Comparison of ENCODE assay signal across 8 cellular contexts in the genomic region with DNA sequence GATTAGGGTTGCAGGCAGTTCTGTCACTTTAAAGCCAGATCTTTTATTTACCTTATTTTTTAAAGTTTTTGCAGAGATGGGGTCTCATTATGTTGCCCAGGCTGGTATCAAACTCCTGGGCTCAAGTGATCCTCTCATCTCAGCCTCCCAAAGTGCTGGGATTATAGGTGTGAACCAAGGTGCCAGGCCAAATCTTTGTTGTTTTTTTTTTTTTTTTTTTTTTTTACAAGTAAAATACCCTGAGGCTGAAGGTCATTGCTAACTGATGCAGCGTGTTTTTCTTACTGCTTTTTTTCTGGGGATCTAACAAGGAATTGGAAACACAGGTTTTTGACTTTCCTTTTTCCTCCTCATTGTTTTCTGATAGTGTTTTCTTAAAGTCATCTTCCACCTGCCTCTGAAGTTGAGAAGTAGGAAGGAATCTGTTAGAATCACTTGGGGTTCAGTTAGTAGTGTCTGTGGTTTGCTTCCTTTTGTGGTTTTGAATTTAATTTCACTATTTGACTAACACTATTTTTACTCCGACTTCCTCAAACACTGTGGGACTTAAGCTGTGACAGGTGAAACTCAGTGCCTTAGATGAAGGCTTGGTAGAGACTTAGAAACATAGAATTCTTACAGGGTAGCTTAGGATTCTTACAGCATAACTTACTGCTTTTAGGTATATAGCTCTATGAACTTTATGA. TPM values are rescaled to one million over a fixed set of nuclear protein-coding genes. Genes with fewer than 3 reads are reported as not detected.
DNase-seq lines count a peak whose midpoint lies in the region; ATAC-seq lines count a peak whose summit lies in the region.

No MANE protein-coding gene starts in this region.

- H3K27ac ChIP-seq in muscle layer of duodenum (ENCODE audit: low read length), result peak overlapping the region; percentile 3

- no peaks in the 10 kb centered on the region for H3K9me3 Mint-ChIP-seq in activated CD4-positive, alpha-beta T cell treated with anti-CD3 and anti-CD28 coated beads, Interleukin-2, amount 10 ng/mL, durations not matched to agents 24 days and 14 days

- peaks cover 0 to 8% of the 10 kb centered on the region in 2 donors for H3K36me3 ChIP-seq in muscle layer of duodenum (ENCODE audit: control insufficient read depth in 1 of 2, insufficient read depth in 2 of 2, low read length in 2 of 2)

- H3K9me3 ChIP-seq in muscle layer of duodenum (ENCODE audit: control insufficient read depth in 1 of 2, low read length in 2 of 2), result no peaks in the 10 kb centered on the region

- H3K36me3 Mint-ChIP-seq in activated CD4-positive, alpha-beta T cell treated with anti-CD3 and anti-CD28 coated beads, Interleukin-2, amount 10 ng/mL, durations not matched to agents 24 days and 14 days (ENCODE audit: low read depth), result peaks cover 26% of the 10 kb centered on the region

- peak; percentile 73 for DNase-seq in activated CD4-positive, alpha-beta T cell treated with anti-CD3 and anti-CD28 coated beads, Interleukin-2, amount 10 ng/mL, durations not matched to agents 24 days and 14 days
- no peak for DNase-seq in activated CD4-positive, alpha-beta T cell treated with anti-CD3 and anti-CD28 coated beads for 48 hours
- DNase-seq in OCI-M1 (lab: John Stamatoyannopoulos, UW) (peak; percentile 58), posterior vena cava (ENCODE audit: low spot score) (no peak), NCI-H510A (lab: John Stamatoyannopoulos, UW) (no peak), Ammon's horn (ENCODE audit: low spot score) (no peak)

- H3K4me1 ChIP-seq in muscle layer of duodenum (ENCODE audit: control insufficient read depth in 1 of 2, insufficient read depth in 2 of 2, low read length in 2 of 2), result peaks cover 6 to 39% of the 10 kb centered on the region in 2 donors

- H3K4me1 Mint-ChIP-seq in activated CD4-positive, alpha-beta T cell treated with anti-CD3 and anti-CD28 coated beads, Interleukin-2, amount 10 ng/mL, durations not matched to agents 24 days and 14 days, result peaks cover 35% of the 10 kb centered on the region

- no peak overlapping the region for H3K4me3 ChIP-seq in muscle layer of duodenum (ENCODE audit: low read depth in 1 of 2, low read length in 2 of 2)

- H3K4me3 Mint-ChIP-seq in activated CD4-positive, alpha-beta T cell treated with anti-CD3 and anti-CD28 coated beads, Interleukin-2, amount 10 ng/mL, durations not matched to agents 24 days and 14 days, result peak overlapping the region; percentile 65

- peak overlapping the region; percentile 56 for H3K27ac Mint-ChIP-seq in activated CD4-positive, alpha-beta T cell treated with anti-CD3 and anti-CD28 coated beads, Interleukin-2, amount 10 ng/mL, durations not matched to agents 24 days and 14 days

- no peaks in the 10 kb centered on the region for H3K27me3 Mint-ChIP-seq in activated CD4-positive, alpha-beta T cell treated with anti-CD3 and anti-CD28 coated beads, Interleukin-2, amount 10 ng/mL, durations not matched to agents 24 days and 14 days

- peak; percentile 81 for ATAC-seq in HG02884 (IDR thresholded peaks at IDR 0.05; ENCODE audit: unreplicated experiment)

- intact Hi-C loops in activated CD4-positive, alpha-beta T cell treated with anti-CD3 and anti-CD28 coated beads, Interleukin-2, amount 10 ng/mL, durations not matched to agents 24 days and 14 days (cut with micrococcal nuclease), result loop anchor here (1.0 to 2.0 kb wide), 2 partner anchors 15 to 23 kb away; a partner anchor contains a TSS
- intact Hi-C loops in posterior vena cava (cut with DNase I), result no loop called here

- no peaks in the 10 kb centered on the region for H3K27me3 ChIP-seq in muscle layer of duodenum (ENCODE audit: low read depth, low read length)

RNA-seq across cellular contexts. Expression of a gene that starts 22.2 kb away (rescaled TPM):
- total RNA-seq in activated CD4-positive, alpha-beta T cell treated with anti-CD3 and anti-CD28 coated beads, Interleukin-2, amount 10 ng/mL, durations not matched to agents 24 days and 14 days, result 187 and 190 TPM in 2 replicates
- total RNA-seq in posterior vena cava, result 100 to 1,000 TPM; 250 to 254 TPM

Comparison
In these comparisons a context has a peak if more than half of its experiments do, and no peak if none do; other contexts are left out.
1. DNase-seq: peak in activated CD4-positive, alpha-beta T cell treated with anti-CD3 and anti-CD28 coated beads, Interleukin-2, amount 10 ng/mL, durations not matched to agents 24 days and 14 days (single experiment) and OCI-M1 (single experiment); none in activated CD4-positive, alpha-beta T cell treated with anti-CD3 and anti-CD28 coated beads for 48 hours (single experiment), posterior vena cava (single experiment), NCI-H510A (single experiment) and Ammon's horn (single experiment).